24 cellular contexts compared by ENCODE assay signal in genomic region chr14:33165926-33166289, GRCh38.
DNase-seq lines count a peak whose midpoint lies in the region; ATAC-seq and TF ChIP-seq lines count a peak whose summit lies in the region.
"Had no signal": no experiment of that assay in that cellular context is flagged by ENCODE, and none has a peak within 500 bp of the region (broad histone marks: within the 10 kb centered on the region; RNA-seq: fewer than 3 reads in every experiment).

No MANE protein-coding gene starts in this region.

- TF ChIP-seq POLR2A in NB4 (IDR thresholded peaks at IDR 0.05; ENCODE audit: extremely low read depth, insufficient read length) = no peak

- no peak overlapping the region for H3K4me2 ChIP-seq in PC-3 (ENCODE audit: low read length)
- H3K4me2 ChIP-seq: A549 had no signal

- H3K27ac ChIP-seq in PC-3 (ENCODE audit: low read length) (no peak overlapping the region), cingulate gyrus (ENCODE audit: low read depth, low read length) (peak overlapping the region; percentile 6)
- H3K27ac ChIP-seq in CD4-positive, alpha-beta T cell (ENCODE audit: low read depth, low read length) = no peak overlapping the region
- H3K27ac ChIP-seq: A549, SJSA1 had no signal

- no peaks in the 10 kb centered on the region for H3K4me1 Mint-ChIP-seq in CD4-positive, alpha-beta T cell (ENCODE audit: low read depth)
- no peaks in the 10 kb centered on the region for H3K4me1 Mint-ChIP-seq in activated T-helper 2 cell treated with anti-CD3 and anti-CD28 coated beads, Interferon-gamma antibody, Interleukin-2, Interleukin-4, amounts not matched to agents 10 μg/mL and 5 μg/mL and 100 μg/mL, durations not matched to agents 14 hours and 24 hours and 36 hours (ENCODE audit: low read depth)
- H3K4me1 Mint-ChIP-seq: CD14-positive monocyte had no signal

- H3K36me3 ChIP-seq in PC-3 (ENCODE audit: low read depth, low read length) (no peaks in the 10 kb centered on the region), neuron (ENCODE audit: insufficient read depth, low read length) (peaks cover 13% of the 10 kb centered on the region)
- H3K36me3 ChIP-seq: BE2C, HAP-1, MG63, SJSA1 had no signal

- no peak overlapping the region for H3K4me3 Mint-ChIP-seq in CD4-positive, alpha-beta T cell
- no peak overlapping the region for H3K4me3 Mint-ChIP-seq in activated T-helper 2 cell treated with anti-CD3 and anti-CD28 coated beads, Interferon-gamma antibody, Interleukin-2, Interleukin-4, amounts not matched to agents 10 μg/mL and 5 μg/mL and 100 μg/mL, durations not matched to agents 14 hours and 24 hours and 36 hours (ENCODE audit: low read depth)
- H3K4me3 Mint-ChIP-seq: CD14-positive monocyte, HFFc6 had no signal

- no peak for ATAC-seq in PC-3
- no peak for ATAC-seq in CD4-positive, alpha-beta T cell (ENCODE audit: poor library complexity)
- ATAC-seq: A549 had no signal

- CTCF ChIA-PET in PC-3 (lab: Charles Lee) = no interaction called here
- CTCF ChIA-PET in CD4-positive, alpha-beta T cell (lab: Charles Lee) = no interaction called here

- POLR2A ChIA-PET in PC-3 (lab: Charles Lee; ENCODE audit: unreplicated experiment) = interaction anchor here (0.6 kb wide), 1 partner anchor 9 kb away, joined by 3 read pairs; no protein-coding TSS in a partner anchor
- POLR2A ChIA-PET in CD4-positive, alpha-beta T cell (lab: Charles Lee) = no interaction called here

- no peak overlapping the region for H3K9ac ChIP-seq in PC-3 (ENCODE audit: low read length)

- H3K9me2 ChIP-seq in PC-3 (replicated peaks; ENCODE audit: low read length) = no peaks in the 10 kb centered on the region

- no peaks in the 10 kb centered on the region for H3K9me3 Mint-ChIP-seq in CD4-positive, alpha-beta T cell
- H3K9me3 Mint-ChIP-seq in activated T-helper 2 cell treated with anti-CD3 and anti-CD28 coated beads, Interferon-gamma antibody, Interleukin-2, Interleukin-4, amounts not matched to agents 10 μg/mL and 5 μg/mL and 100 μg/mL, durations not matched to agents 14 hours and 24 hours and 36 hours = peaks cover 3% of the 10 kb centered on the region
- H3K9me3 Mint-ChIP-seq: HFFc6 had no signal

- H3K27ac Mint-ChIP-seq in CD4-positive, alpha-beta T cell = no peak overlapping the region
- no peak overlapping the region for H3K27ac Mint-ChIP-seq in activated T-helper 2 cell treated with anti-CD3 and anti-CD28 coated beads, Interferon-gamma antibody, Interleukin-2, Interleukin-4, amounts not matched to agents 10 μg/mL and 5 μg/mL and 100 μg/mL, durations not matched to agents 14 hours and 24 hours and 36 hours
- H3K27ac Mint-ChIP-seq: CD14-positive monocyte, HFFc6 had no signal

- no peaks in the 10 kb centered on the region for H3F3A ChIP-seq in PC-3 (ENCODE audit: low read length, unreplicated experiment)

- peaks cover 3% of the 10 kb centered on the region; the same call in 1 of the 2 replicates for H3K27me3 ChIP-seq in PC-3 (ENCODE audit: low read length)
- no peaks in the 10 kb centered on the region for H3K27me3 ChIP-seq in neuron (ENCODE audit: insufficient read depth, low read length)
- H3K27me3 ChIP-seq in CD4-positive, alpha-beta T cell (ENCODE audit: control insufficient read depth, insufficient read depth, low read length) = no peaks in the 10 kb centered on the region
- H3K27me3 ChIP-seq: MG63, SJSA1 had no signal

- intact Hi-C loops in PC-3 (cut with micrococcal nuclease) = loop anchor here (5.0 kb wide), 1 partner anchor 224 kb away; no protein-coding TSS in a partner anchor
- intact Hi-C loops in CD4-positive, alpha-beta T cell (cut with DNase I, micrococcal nuclease) = no loop called here
- intact Hi-C loops in activated T-helper 2 cell treated with anti-CD3 and anti-CD28 coated beads, Interferon-gamma antibody, Interleukin-2, Interleukin-4, amounts not matched to agents 10 μg/mL and 5 μg/mL and 100 μg/mL, durations not matched to agents 14 hours and 24 hours and 36 hours (cut with micrococcal nuclease) = no loop called here

- H3K4me1 ChIP-seq in PC-3 (ENCODE audit: insufficient read depth, low read length) (peaks cover 13% of the 10 kb centered on the region), neuron (ENCODE audit: insufficient read depth, low read length) (peaks cover 62% of the 10 kb centered on the region)
- H3K4me1 ChIP-seq: A549, BE2C had no signal

- TF ChIP-seq CTCF in NB4 (IDR thresholded peaks at IDR 0.05; ENCODE audit: low read depth, low read length) (no peak), PC-3 (conservative IDR thresholded peaks at IDR 0.05; ENCODE audit: low read depth, low read length) (no peak)
- TF ChIP-seq CTCF in CD4-positive, alpha-beta T cell (IDR thresholded peaks at IDR 0.05) = no peak

- H3K27me3 Mint-ChIP-seq in CD4-positive, alpha-beta T cell = no peaks in the 10 kb centered on the region
- H3K27me3 Mint-ChIP-seq in activated T-helper 2 cell treated with anti-CD3 and anti-CD28 coated beads, Interferon-gamma antibody, Interleukin-2, Interleukin-4, amounts not matched to agents 10 μg/mL and 5 μg/mL and 100 μg/mL, durations not matched to agents 14 hours and 24 hours and 36 hours (ENCODE audit: low read depth) = no peaks in the 10 kb centered on the region

- H3K79me2 ChIP-seq in PC-3 (ENCODE audit: low read length) = no peaks in the 10 kb centered on the region

- no TSS peak for BruUV-seq in PC-3 (replicated peaks; lab: Mats Ljungman, UMichigan)

- H3K4me3 ChIP-seq in NB4 (ENCODE audit: low read depth, low read length) = no peak overlapping the region
- H3K4me3 ChIP-seq in PC-3 (ENCODE audit: low read length) = no peak overlapping the region
- peak overlapping the region; percentile 10 for H3K4me3 ChIP-seq in neuron (ENCODE audit: low read length)
- H3K4me3 ChIP-seq: A549, HAP-1, MG63, SJSA1 had no signal

- H3K36me3 Mint-ChIP-seq in CD4-positive, alpha-beta T cell (ENCODE audit: low read depth) = no peaks in the 10 kb centered on the region
- H3K36me3 Mint-ChIP-seq in activated T-helper 2 cell treated with anti-CD3 and anti-CD28 coated beads, Interferon-gamma antibody, Interleukin-2, Interleukin-4, amounts not matched to agents 10 μg/mL and 5 μg/mL and 100 μg/mL, durations not matched to agents 14 hours and 24 hours and 36 hours (ENCODE audit: low read depth) = no peaks in the 10 kb centered on the region
- H3K36me3 Mint-ChIP-seq: CD14-positive monocyte had no signal

- H3K9me3 ChIP-seq in PC-3 (ENCODE audit: low read length) (no peaks in the 10 kb centered on the region), neuron (ENCODE audit: low read length) (no peaks in the 10 kb centered on the region)
- no peaks in the 10 kb centered on the region for H3K9me3 ChIP-seq in CD4-positive, alpha-beta T cell (ENCODE audit: control insufficient read depth, low read length)
- H3K9me3 ChIP-seq: A549, BE2C, HAP-1, MG63, SJSA1 had no signal

- DNase-seq in NB4 (ENCODE audit: low read depth) = peak; percentile 16
- DNase-seq in PC-3 = peak; percentile 3
- no peak for DNase-seq in GDM1 (lab: John Stamatoyannopoulos, UW)
- DNase-seq in CD4-positive, alpha-beta T cell = no peak
- DNase-seq in effector CD4-positive, alpha-beta T cell = no peak
- DNase-seq in activated T-helper 2 cell treated with anti-CD3 and anti-CD28 coated beads, Interferon-gamma antibody, Interleukin-2, Interleukin-4, amounts not matched to agents 10 μg/mL and 5 μg/mL and 100 μg/mL, durations not matched to agents 14 hours and 24 hours and 36 hours (ENCODE audit: low spot score) = no peak
- DNase-seq: BE2C; Calu3; IMR-90; KG1; NCI-H2029; NCI-H446; NCI-H524 treated with DMSO at 0.1 percent for 48 hours; NCI-H774; NK-92 treated with Interleukin-12 subunit alpha and Interleukin-12 subunit beta, amount 100 ng/mL, for 24 hours; T-helper 1 cell had no signal

- no peak overlapping the region for H2AFZ ChIP-seq in PC-3 (ENCODE audit: low read length)
- no peak overlapping the region for H2AFZ ChIP-seq in neuron (ENCODE audit: low read depth, low read length)

- no peaks in the 10 kb centered on the region for H4K20me1 ChIP-seq in PC-3 (ENCODE audit: low read length)

Comparison
In these comparisons a context has a peak if more than half of its experiments do, and no peak if none do; other contexts are left out.
1. DNase-seq: peak in NB4 (single experiment) and PC-3 (single experiment); none in GDM1 (single experiment), CD4-positive, alpha-beta T cell (0 of 10), effector CD4-positive, alpha-beta T cell (single experiment) and activated T-helper 2 cell treated with anti-CD3 and anti-CD28 coated beads, Interferon-gamma antibody, Interleukin-2, Interleukin-4, amounts not matched to agents 10 μg/mL and 5 μg/mL and 100 μg/mL, durations not matched to agents 14 hours and 24 hours and 36 hours (single experiment).